In genomic region chr2:212987492-212987891, GRCh38 we compare ENCODE assay signal across 25 cellular contexts.
DNase-seq lines count a peak whose midpoint lies in the region; ATAC-seq and TF ChIP-seq lines count a peak whose summit lies in the region.
"Had no signal": no experiment of that assay in that cellular context is flagged by ENCODE, and none has a peak within 500 bp of the region (broad histone marks: within the 10 kb centered on the region; RNA-seq: fewer than 3 reads in every experiment).

No MANE protein-coding gene starts in this region.

- H3K4me1 Mint-ChIP-seq in activated CD4-positive, alpha-beta T cell treated with anti-CD3 and anti-CD28 coated beads, Interleukin-2, amount 10 ng/mL, durations not matched to agents 24 days and 14 days, result no peaks in the 10 kb centered on the region
- no peaks in the 10 kb centered on the region for H3K4me1 Mint-ChIP-seq in progenitor cell of endocrine pancreas (ENCODE audit: low read depth)
- H3K4me1 Mint-ChIP-seq: CD14-positive monocyte; CD8-positive, alpha-beta memory T cell; T-cell had no signal

- no peak overlapping the region for H3K4me3 Mint-ChIP-seq in activated CD4-positive, alpha-beta T cell treated with anti-CD3 and anti-CD28 coated beads, Interleukin-2, amount 10 ng/mL, durations not matched to agents 24 days and 14 days
- no peak overlapping the region for H3K4me3 Mint-ChIP-seq in progenitor cell of endocrine pancreas (ENCODE audit: low read depth)
- H3K4me3 Mint-ChIP-seq: B cell; CD14-positive monocyte; CD8-positive, alpha-beta memory T cell; T-cell had no signal

- POLR2A ChIA-PET in A673 (lab: Charles Lee; ENCODE audit: low non-redundant PET), result no interaction called here

- no peaks in the 10 kb centered on the region for H3K27me3 Mint-ChIP-seq in activated CD4-positive, alpha-beta T cell treated with anti-CD3 and anti-CD28 coated beads, Interleukin-2, amount 10 ng/mL, durations not matched to agents 24 days and 14 days
- H3K27me3 Mint-ChIP-seq in progenitor cell of endocrine pancreas, result no peaks in the 10 kb centered on the region
- H3K27me3 Mint-ChIP-seq: B cell; CD8-positive, alpha-beta memory T cell; T-cell had no signal

- no peak for ATAC-seq in HG03439 (IDR thresholded peaks at IDR 0.05; ENCODE audit: unreplicated experiment)
- no peak for ATAC-seq in HG03460 (IDR thresholded peaks at IDR 0.05; ENCODE audit: unreplicated experiment)
- ATAC-seq: Right ventricle myocardium inferior, T-cell had no signal

- no peak overlapping the region for H3K27ac Mint-ChIP-seq in activated CD4-positive, alpha-beta T cell treated with anti-CD3 and anti-CD28 coated beads, Interleukin-2, amount 10 ng/mL, durations not matched to agents 24 days and 14 days
- no peak overlapping the region for H3K27ac Mint-ChIP-seq in progenitor cell of endocrine pancreas
- H3K27ac Mint-ChIP-seq: B cell, CD14-positive monocyte, T-cell had no signal

- no peaks in the 10 kb centered on the region for H3K36me3 Mint-ChIP-seq in activated CD4-positive, alpha-beta T cell treated with anti-CD3 and anti-CD28 coated beads, Interleukin-2, amount 10 ng/mL, durations not matched to agents 24 days and 14 days (ENCODE audit: low read depth)
- peaks cover 1% of the 10 kb centered on the region for H3K36me3 Mint-ChIP-seq in progenitor cell of endocrine pancreas (ENCODE audit: insufficient read depth)
- H3K36me3 Mint-ChIP-seq: CD14-positive monocyte, T-cell had no signal

- 0 out of 2 replicates have a peak, but pooled peaks have one; percentile 12 for TF ChIP-seq CTCF in A673 (conservative IDR thresholded peaks at IDR 0.05; ENCODE audit: low read depth, low read length)
- TF ChIP-seq CTCF in C4-2B (conservative IDR thresholded peaks at IDR 0.05), result peak; percentile 11
- TF ChIP-seq CTCF in LNCaP clone FGC (IDR thresholded peaks at IDR 0.05; ENCODE audit: control insufficient read depth, extremely low read depth, insufficient read depth), result peak; percentile 40; the same call in 1 of the 2 replicates
- TF ChIP-seq CTCF in fibroblast of mammary gland (conservative IDR thresholded peaks at IDR 0.05; ENCODE audit: control insufficient read depth, insufficient read depth, low read depth, low read length), result peak; percentile 37
- no peak for TF ChIP-seq CTCF in progenitor cell of endocrine pancreas (IDR thresholded peaks at IDR 0.05; ENCODE audit: unreplicated experiment)

- peaks cover 9% of the 10 kb centered on the region for H3K36me3 ChIP-seq in A673 (ENCODE audit: insufficient read depth, low read length, poor library complexity, severe bottlenecking)
- H3K36me3 ChIP-seq: HAP-1 had no signal

- H3K27ac ChIP-seq in A673 (ENCODE audit: low read depth, low read length, poor library complexity, severe bottlenecking), result no peak overlapping the region
- H3K27ac ChIP-seq in C4-2B, result no peak overlapping the region
- H3K27ac ChIP-seq: PC-9 had no signal

- intact Hi-C loops in A673 (cut with micrococcal nuclease; ENCODE audit: unreplicated experiment), result no loop called here
- intact Hi-C loops in activated CD4-positive, alpha-beta T cell treated with anti-CD3 and anti-CD28 coated beads, Interleukin-2, amount 10 ng/mL, durations not matched to agents 24 days and 14 days (cut with micrococcal nuclease), result no loop called here

- CTCF ChIA-PET in A673 (lab: Charles Lee), result no interaction called here

- H3K4me1 ChIP-seq in A673 (ENCODE audit: insufficient read depth, low read length, poor library complexity, severe bottlenecking), result peaks cover 4% of the 10 kb centered on the region
- H3K4me1 ChIP-seq: HAP-1 had no signal

- DNase-seq in A673 (ENCODE audit: low spot score), result no peak
- no peak for DNase-seq in LNCaP clone FGC (ENCODE audit: low read depth)
- DNase-seq in fibroblast of mammary gland (ENCODE audit: low read depth), result peak; percentile 33
- DNase-seq in activated CD4-positive, alpha-beta T cell treated with anti-CD3 and anti-CD28 coated beads, Interleukin-2, amount 10 ng/mL, durations not matched to agents 24 days and 14 days, result no peak
- no peak for DNase-seq in progenitor cell of endocrine pancreas (ENCODE audit: low spot score, unreplicated experiment)
- DNase-seq: Calu3; CD8-positive, alpha-beta memory T cell; DMS153; DND-41; Karpas-422; MV-4-11; NCI-H1417; NCI-H1694; NCI-H2029 treated with DMSO at 0.1 percent for 48 hours; NCI-H446 treated with DMSO at 0.1 percent for 48 hours; NCI-H526 treated with DMSO at 0.1 percent for 48 hours; PC-9; T-cell had no signal

- BruUV-seq in A673 (replicated peaks; lab: Mats Ljungman, UMichigan), result no TSS peak

- no peaks in the 10 kb centered on the region for H3K9me3 ChIP-seq in A673 (ENCODE audit: low read depth, low read length, poor library complexity, severe bottlenecking)
- H3K9me3 ChIP-seq: HAP-1 had no signal

- no peaks in the 10 kb centered on the region for H3K27me3 ChIP-seq in A673 (replicated peaks; ENCODE audit: insufficient read depth, low read depth, low read length, poor library complexity)

- no peaks in the 10 kb centered on the region for H3K9me3 Mint-ChIP-seq in activated CD4-positive, alpha-beta T cell treated with anti-CD3 and anti-CD28 coated beads, Interleukin-2, amount 10 ng/mL, durations not matched to agents 24 days and 14 days
- peaks cover 3% of the 10 kb centered on the region for H3K9me3 Mint-ChIP-seq in progenitor cell of endocrine pancreas (ENCODE audit: low read depth)
- H3K9me3 Mint-ChIP-seq: CD8-positive, alpha-beta memory T cell had no signal

- H3K4me3 ChIP-seq in A673 (ENCODE audit: low read depth, low read length, poor library complexity, severe bottlenecking), result no peak overlapping the region
- H3K4me3 ChIP-seq in LNCaP clone FGC (ENCODE audit: low read depth, low read length), result no peak overlapping the region
- no peak overlapping the region for H3K4me3 ChIP-seq in fibroblast of mammary gland (ENCODE audit: control insufficient read depth, low read depth, low read length)
- H3K4me3 ChIP-seq: HAP-1, PC-9 had no signal
